ENCODE assay signal across 15 cellular contexts in genomic region chr21:35578831-35579470, GRCh38.
A peak's percentile ranks its signal among the peaks of the same experiment; 100 is the strongest.
DNase-seq lines count a peak whose midpoint lies in the region; ATAC-seq, FAIRE-seq and TF ChIP-seq lines count a peak whose summit lies in the region.
"Had no signal": no experiment of that assay in that cellular context is flagged by ENCODE, and none has a peak within 500 bp of the region (broad histone marks: within the 10 kb centered on the region; RNA-seq: fewer than 3 reads in every experiment).

No MANE protein-coding gene starts in this region.

- H3K4me3 ChIP-seq in bronchial epithelial cell (ENCODE audit: low read depth, low read length) = no peak overlapping the region
- H3K4me3 ChIP-seq in pancreas = no peak overlapping the region
- H3K4me3 ChIP-seq in right atrium auricular region = no peak overlapping the region
- H3K4me3 ChIP-seq: HAP-1, psoas muscle had no signal

- no peaks in the 10 kb centered on the region for H3K27me3 ChIP-seq in bronchial epithelial cell (ENCODE audit: control insufficient read depth, insufficient read depth, low read length)
- H3K27me3 ChIP-seq in pancreas = no peaks in the 10 kb centered on the region
- no peaks in the 10 kb centered on the region for H3K27me3 ChIP-seq in right atrium auricular region

- H3K4me1 ChIP-seq in pancreas = peaks cover 0 to 5% (median 3%) of the 10 kb centered on the region in 3 donors
- H3K4me1 ChIP-seq in right atrium auricular region = no peaks in the 10 kb centered on the region
- H3K4me1 ChIP-seq: HAP-1, psoas muscle had no signal

- WGBS in pancreas, 2 donors = 88 to 94% methylated on average over 12 of the region's 12 CpGs

- POLR2A ChIA-PET in activated CD4-positive, alpha-beta T cell treated with anti-CD3 and anti-CD28 coated beads for 36 hours (lab: Charles Lee) = interaction anchor here (0.6 kb wide), 1 partner anchor 1556 kb away, joined by 3 read pairs; no protein-coding TSS in a partner anchor

- no peak overlapping the region for H3K4me3 Mint-ChIP-seq in activated CD4-positive, alpha-beta T cell treated with anti-CD3 and anti-CD28 coated beads for 36 hours
- H3K4me3 Mint-ChIP-seq: brain had no signal

- ATAC-seq in activated CD4-positive, alpha-beta T cell treated with anti-CD3 and anti-CD28 coated beads for 36 hours = peak; percentile 75
- no peak for ATAC-seq in pancreas
- ATAC-seq: psoas muscle had no signal

- FAIRE-seq in bronchial epithelial cell (lab: Jason Lieb, UNC) (no peak), pancreas (lab: Jason Lieb, UNC) (no peak)
- FAIRE-seq: A204.1, kidney had no signal

- no peak for TF ChIP-seq CTCF in bronchial epithelial cell (IDR thresholded peaks at IDR 0.05; ENCODE audit: insufficient read depth, low read length, severe bottlenecking)
- TF ChIP-seq CTCF in pancreas (IDR thresholded peaks at IDR 0.05) = no peak
- TF ChIP-seq CTCF in right atrium auricular region (IDR thresholded peaks at IDR 0.05) = no peak

- H3K9me3 ChIP-seq in pancreas (no peaks in the 10 kb centered on the region), right atrium auricular region (no peaks in the 10 kb centered on the region)
- H3K9me3 ChIP-seq: HAP-1, psoas muscle had no signal

- intact Hi-C loops in activated CD4-positive, alpha-beta T cell treated with anti-CD3 and anti-CD28 coated beads for 36 hours (cut with DNase I, micrococcal nuclease) = loop anchor here in 1 of 2 experiments (1.0 to 2.0 kb wide), 4 partner anchors 51 to 691 kb away; no protein-coding TSS in a partner anchor
- intact Hi-C loops in pancreas (cut with DNase I) = no loop called here

- H3K36me3 ChIP-seq in bronchial epithelial cell (ENCODE audit: control insufficient read depth, insufficient read depth, low read length) = no peaks in the 10 kb centered on the region
- no peaks in the 10 kb centered on the region for H3K36me3 ChIP-seq in pancreas
- H3K36me3 ChIP-seq in right atrium auricular region = no peaks in the 10 kb centered on the region
- H3K36me3 ChIP-seq: HAP-1 had no signal

- H3K4me1 Mint-ChIP-seq in activated CD4-positive, alpha-beta T cell treated with anti-CD3 and anti-CD28 coated beads for 36 hours = peaks cover 27% of the 10 kb centered on the region
- H3K4me1 Mint-ChIP-seq: brain had no signal

- H3K27ac ChIP-seq in pancreas = no peak overlapping the region
- H3K27ac ChIP-seq in right atrium auricular region = no peak overlapping the region
- H3K27ac ChIP-seq: psoas muscle had no signal

- peaks cover 2% of the 10 kb centered on the region for H3K9me3 Mint-ChIP-seq in activated CD4-positive, alpha-beta T cell treated with anti-CD3 and anti-CD28 coated beads for 36 hours (ENCODE audit: low read depth)
- H3K9me3 Mint-ChIP-seq: brain had no signal

- H3K36me3 Mint-ChIP-seq in activated CD4-positive, alpha-beta T cell treated with anti-CD3 and anti-CD28 coated beads for 36 hours (ENCODE audit: low read depth) = no peaks in the 10 kb centered on the region
- H3K36me3 Mint-ChIP-seq: brain had no signal

- H3K27ac Mint-ChIP-seq in activated CD4-positive, alpha-beta T cell treated with anti-CD3 and anti-CD28 coated beads for 36 hours = peak overlapping the region; percentile 89
- H3K27ac Mint-ChIP-seq: brain had no signal

- CTCF ChIA-PET in activated CD4-positive, alpha-beta T cell treated with anti-CD3 and anti-CD28 coated beads for 36 hours (lab: Charles Lee) = no interaction called here

- H3K27me3 Mint-ChIP-seq in activated CD4-positive, alpha-beta T cell treated with anti-CD3 and anti-CD28 coated beads for 36 hours = peaks cover 9% of the 10 kb centered on the region

- peak; percentile 45 for DNase-seq in activated CD4-positive, alpha-beta T cell treated with anti-CD3 and anti-CD28 coated beads for 36 hours
- DNase-seq in activated CD4-positive, alpha-beta T cell treated with anti-CD3 and anti-CD28 coated beads for 4 hours = no peak
- DNase-seq in RPMI7951 (ENCODE audit: low read depth) (peak; percentile 63), bronchial epithelial cell (ENCODE audit: low read depth) (peak; percentile 60), pancreas (no peak), DMS53 (lab: John Stamatoyannopoulos, UW) (no peak), right atrium auricular region (ENCODE audit: low spot score) (no peak)
- peak; percentile 13 to 25 for DNase-seq in stimulated activated CD4-positive, alpha-beta T cell treated with anti-CD3 and anti-CD28 coated beads, Interleukin-15, amount 100 ng/mL, for 48 hours (ENCODE audit: low read depth in 2 of 2)
- DNase-seq: glutamatergic neuron, kidney, NCI-H2029, psoas muscle had no signal

Comparison
In these comparisons a context has a peak if more than half of its experiments do, and no peak if none do; other contexts are left out.
1. DNase-seq: peak in activated CD4-positive, alpha-beta T cell treated with anti-CD3 and anti-CD28 coated beads for 36 hours (single experiment), RPMI7951 (single experiment), bronchial epithelial cell (single experiment) and stimulated activated CD4-positive, alpha-beta T cell treated with anti-CD3 and anti-CD28 coated beads, Interleukin-15, amount 100 ng/mL, for 48 hours (2 of 2); none in activated CD4-positive, alpha-beta T cell treated with anti-CD3 and anti-CD28 coated beads for 4 hours (0 of 2), pancreas (0 of 6), DMS53 (single experiment) and right atrium auricular region (single experiment).